Comparison of ENCODE assay signal across 1 cellular context in genomic region chr20:13684566-13685222, GRCh38.
TF ChIP-seq lines count a peak whose summit lies in the region.

No MANE protein-coding gene starts in this region.

TF ChIP-seq in K562, 482 proteins besides CTCF, POLR2A, EP300 and RAD21 (continued from another document):
- no peak for TF ChIP-seq MGA (IDR thresholded peaks at IDR 0.05)
- peak; percentile 93 for TF ChIP-seq TCF3 (CRISPR knock-in tag; IDR thresholded peaks at IDR 0.05)
- no peak for TF ChIP-seq RUNX1 (IDR thresholded peaks at IDR 0.05; ENCODE audit: low read depth)
- no peak for TF ChIP-seq RBBP5 (IDR thresholded peaks at IDR 0.05; ENCODE audit: borderline replicate concordance, insufficient read depth, low read length, poor library complexity, severe bottlenecking)
- no peak for TF ChIP-seq ZNF274 (IDR thresholded peaks at IDR 0.05; ENCODE audit: borderline replicate concordance, low read depth, low read length)
- TF ChIP-seq FOXA1 (IDR thresholded peaks at IDR 0.05; ENCODE audit: borderline replicate concordance) = no peak
- TF ChIP-seq HMG20B (CRISPR knock-in tag; IDR thresholded peaks at IDR 0.05) = no peak
- TF ChIP-seq ID3 (CRISPR knock-in tag; IDR thresholded peaks at IDR 0.05) = no peak
- TF ChIP-seq ID3 (tag; IDR thresholded peaks at IDR 0.05) = no peak
- no peak for TF ChIP-seq PHF8 (IDR thresholded peaks at IDR 0.05; ENCODE audit: borderline replicate concordance, low read length)
- no peak for TF ChIP-seq MTA3 (IDR thresholded peaks at IDR 0.05; ENCODE audit: borderline replicate concordance)
- no peak for TF ChIP-seq PHTF2 (CRISPR knock-in tag; IDR thresholded peaks at IDR 0.05)
- TF ChIP-seq ZNF449 (CRISPR knock-in tag; IDR thresholded peaks at IDR 0.05) = no peak
- no peak for TF ChIP-seq OTX1 (CRISPR knock-in tag; IDR thresholded peaks at IDR 0.05)
- no peak for TF ChIP-seq DIDO1 (tag; IDR thresholded peaks at IDR 0.05; ENCODE audit: low read depth)
- TF ChIP-seq E2F6 (IDR thresholded peaks at IDR 0.05; ENCODE audit: borderline replicate concordance in 1 of 2, extremely low read depth in 1 of 2, insufficient read depth in 1 of 2, insufficient read length in 1 of 2, low read depth in 1 of 2, low read length in 1 of 2, poor library complexity in 1 of 2, severe bottlenecking in 1 of 2) = no peak
- TF ChIP-seq GATA2 (CRISPR knock-in tag; IDR thresholded peaks at IDR 0.05) = peak; percentile 66; the same call in 1 of the 2 replicates
- TF ChIP-seq LCOR (CRISPR knock-in tag; IDR thresholded peaks at IDR 0.05) = peak; percentile 47; the same call in 1 of the 2 replicates
- TF ChIP-seq SMARCB1 (IDR thresholded peaks at IDR 0.05; ENCODE audit: insufficient read length, low read depth) = no peak
- TF ChIP-seq CBFA2T3 (IDR thresholded peaks at IDR 0.05) = peak; percentile 67
- 0 out of 2 replicates have a peak, but pooled peaks have one; percentile 31 for TF ChIP-seq MAX (CRISPR knock-in tag; IDR thresholded peaks at IDR 0.05)
- TF ChIP-seq ZBTB12 (CRISPR knock-in tag; IDR thresholded peaks at IDR 0.05) = no peak
- no peak for TF ChIP-seq THRAP3 (IDR thresholded peaks at IDR 0.05; ENCODE audit: borderline replicate concordance)
- TF ChIP-seq TCF7L2 (IDR thresholded peaks at IDR 0.05; ENCODE audit: low read depth, low read length) = no peak
- TF ChIP-seq ZNF239 (CRISPR knock-in tag; IDR thresholded peaks at IDR 0.05) = no peak
- TF ChIP-seq TFAP4 (CRISPR knock-in tag; IDR thresholded peaks at IDR 0.05; ENCODE audit: borderline replicate concordance) = peak; percentile 95
- TF ChIP-seq BRD4 (IDR thresholded peaks at IDR 0.05) = no peak
- TF ChIP-seq VEZF1 (CRISPR knock-in tag; IDR thresholded peaks at IDR 0.05) = no peak
- no peak for TF ChIP-seq GATAD2A (IDR thresholded peaks at IDR 0.05)
- no peak for TF ChIP-seq ARID3A (IDR thresholded peaks at IDR 0.05; ENCODE audit: borderline replicate concordance, low read depth, low read length)
- no peak for TF ChIP-seq PHB (CRISPR knock-in tag; IDR thresholded peaks at IDR 0.05)
- no peak for TF ChIP-seq HSF4 (CRISPR knock-in tag; IDR thresholded peaks at IDR 0.05; ENCODE audit: borderline replicate concordance)
